23 cellular contexts compared by ENCODE assay signal in the genomic region with DNA sequence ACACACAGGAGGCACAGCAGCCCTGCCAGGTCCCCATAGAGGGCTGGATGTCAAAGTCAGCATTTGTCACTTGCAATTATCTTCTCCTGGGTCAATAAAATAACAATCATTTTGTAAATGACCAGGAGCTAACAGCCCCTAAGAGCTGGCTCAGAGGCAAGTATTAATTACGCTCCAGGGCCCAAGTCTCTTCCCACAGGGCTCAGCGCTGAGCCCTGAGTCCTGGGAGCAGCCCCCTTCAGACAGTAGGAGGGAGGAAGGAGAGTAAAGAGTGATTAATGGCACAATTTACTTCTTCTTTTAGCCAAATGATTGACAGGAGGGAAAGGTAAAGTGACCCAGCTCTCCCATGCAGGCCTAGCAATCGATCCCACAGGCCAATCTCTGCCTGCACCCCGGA.
"Had no signal": no experiment of that assay in that cellular context is flagged by ENCODE, and none has a peak within 500 bp of the region (broad histone marks: within the 10 kb centered on the region; RNA-seq: fewer than 3 reads in every experiment).

No MANE protein-coding gene starts in this region.

- H3K9me3 ChIP-seq: mucosa of descending colon, ovary, psoas muscle, right lobe of liver, stomach had no signal

- H3K4me2 ChIP-seq: hepatocyte had no signal

- H3K4me3 ChIP-seq: hepatocyte, mucosa of descending colon, ovary, psoas muscle, right lobe of liver, stomach had no signal

- ATAC-seq: activated CD8-positive, alpha-beta T cell treated with anti-CD3 and anti-CD28 coated beads, Interleukin-2, amount 10 ng/mL, durations not matched to agents 7 days and 5 days; activated naive CD8-positive, alpha-beta T cell treated with anti-CD3 and anti-CD28 coated beads, Interleukin-2, amount 50 U/mL, for 24 hours; effector memory CD8-positive, alpha-beta T cell; left cardiac atrium; mucosa of descending colon; naive thymus-derived CD4-positive, alpha-beta T cell; psoas muscle; right lobe of liver had no signal

- FAIRE-seq: small intestine had no signal

- H2AFZ ChIP-seq: hepatocyte had no signal

- H3K27ac ChIP-seq: hepatocyte, ovary, psoas muscle, right lobe of liver, stomach had no signal

- H3K4me1 ChIP-seq: psoas muscle, right lobe of liver, stomach had no signal

- H3K79me2 ChIP-seq: hepatocyte had no signal

- H3K27me3 ChIP-seq: hepatocyte, ovary, right lobe of liver, stomach had no signal

- H3K36me3 ChIP-seq: ovary, right lobe of liver, stomach had no signal

- DNase-seq: activated CD4-positive, alpha-beta T cell treated with anti-CD3 and anti-CD28 coated beads for 48 hours; activated CD4-positive, CD25-positive, alpha-beta regulatory T cell; activated CD8-positive, alpha-beta memory T cell treated with anti-CD3 and anti-CD28 coated beads, Interleukin-2, amount 50 U/mL, for 4 hours; activated CD8-positive, alpha-beta T cell treated with anti-CD3 and anti-CD28 coated beads, Interleukin-2, amount 10 ng/mL, durations not matched to agents 7 days and 5 days; activated effector memory CD4-positive, alpha-beta T cell treated with Interleukin-2 at 50 U/mL for 16 hours; activated naive CD4-positive, alpha-beta T cell treated with anti-CD3 and anti-CD28 coated beads, Interleukin-2, amount 10 ng/mL, durations not matched to agents 7 days and 5 days; activated naive CD8-positive, alpha-beta T cell treated with anti-CD3 and anti-CD28 coated beads, Interleukin-2, amount 50 U/mL, for 24 hours; activated T-cell treated with anti-CD3 and anti-CD28 coated beads, Interleukin-2, amount 50 U/mL, for 48 hours; anterior cingulate cortex; caudate nucleus; effector memory CD8-positive, alpha-beta T cell; foreskin fibroblast; left cardiac atrium; mesenchymal stem cell; mucosa of descending colon; naive thymus-derived CD4-positive, alpha-beta T cell; ovary; psoas muscle; right lobe of liver; small intestine; stimulated activated CD4-positive, alpha-beta T cell treated with anti-CD3 and anti-CD28 coated beads, Interleukin-4, amount 100 ng/mL, for 1 hour; stomach had no signal
